Comparison of ENCODE assay signal across 9 cellular contexts in the genomic region with DNA sequence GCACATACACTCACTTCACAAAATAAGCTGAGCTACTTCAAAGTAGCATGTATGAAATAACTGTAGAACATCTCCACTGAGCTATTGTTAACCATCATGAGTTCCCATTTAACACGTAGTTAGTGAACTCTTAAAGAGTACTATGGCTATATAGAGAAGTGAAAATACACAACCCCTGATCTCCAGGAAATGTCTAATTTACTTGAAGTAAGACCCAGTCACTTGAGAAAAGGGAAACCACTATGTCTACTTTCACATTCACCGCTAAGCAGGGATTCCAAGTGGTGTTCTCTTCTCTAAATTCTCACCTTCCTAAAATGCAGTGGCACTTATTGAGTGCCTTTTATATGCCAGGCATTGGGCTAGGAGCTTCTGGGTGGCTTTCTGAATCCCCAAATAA. TPM values are rescaled to one million over a fixed set of nuclear protein-coding genes. Genes with fewer than 3 reads are reported as not detected.
DNase-seq lines count a peak whose midpoint lies in the region; ATAC-seq, FAIRE-seq and TF ChIP-seq lines count a peak whose summit lies in the region.
"Had no signal": no experiment of that assay in that cellular context is flagged by ENCODE, and none has a peak within 500 bp of the region (broad histone marks: within the 10 kb centered on the region; RNA-seq: fewer than 3 reads in every experiment).

No MANE protein-coding gene starts in this region.

- peaks cover 10% of the 10 kb centered on the region for H3K4me1 ChIP-seq in lower lobe of right lung
- no peaks in the 10 kb centered on the region for H3K4me1 ChIP-seq in Peyer's patch
- H3K4me1 ChIP-seq in transverse colon = peaks cover 0 to 11% (median 2%) of the 10 kb centered on the region in 4 donors

- H3K27me3 ChIP-seq in lower lobe of right lung (ENCODE audit: low read depth) (no peaks in the 10 kb centered on the region), Peyer's patch (no peaks in the 10 kb centered on the region), transverse colon (no peaks in the 10 kb centered on the region)

- H3K9me3 Mint-ChIP-seq in IgD-negative memory B cell = no peaks in the 10 kb centered on the region

- peak; percentile 87 for ATAC-seq in GM18517 (IDR thresholded peaks at IDR 0.05; ENCODE audit: unreplicated experiment)
- ATAC-seq in GM21619 (IDR thresholded peaks at IDR 0.05; ENCODE audit: unreplicated experiment) = peak; percentile 86
- peak; percentile 78 for ATAC-seq in lower lobe of right lung
- ATAC-seq: HCT116 had no signal

- intact Hi-C loops in lower lobe of right lung (cut with DNase I) = no loop called here
- intact Hi-C loops in transverse colon (cut with DNase I; ENCODE audit: low total_unique reads) = loop anchor here (10.0 kb wide), 1 partner anchor 122 kb away; no protein-coding TSS in a partner anchor

- in situ Hi-C loops in transverse colon (cut with MboI; ENCODE audit: low pct_ligation_motif_present in 1 of 4, low pct_unique_long_range_greater_than_20kb in 1 of 4, low sequenced_read_pairs in 3 of 4) = loop anchor here in 3 of 4 donors (25.0 kb wide), 4 partner anchors 119 to 444 kb away; partner anchors contain the start of genes EAF1 (in 3 of the 3), METTL6 (in 3 of the 3) and CAPN7 (in 2 of the 3)

- WGBS in transverse colon (ENCODE audit: low coverage in 1 of 2), 2 donors = 46 to 59% methylated on average over 2 of the region's 2 CpGs

- peaks cover 4% of the 10 kb centered on the region for H3K36me3 Mint-ChIP-seq in IgD-negative memory B cell

- peak overlapping the region in 3 of 4 donors; percentile 1 to 91 (median 72) for H3K4me3 Mint-ChIP-seq in IgD-negative memory B cell

- peak overlapping the region; percentile 51 for H3K27ac ChIP-seq in lower lobe of right lung
- peak overlapping the region in 1 of 4 donors; percentile 50 for H3K27ac ChIP-seq in Peyer's patch
- H3K27ac ChIP-seq in transverse colon = peak overlapping the region in 1 of 4 donors; percentile 18

- H3K36me3 ChIP-seq in lower lobe of right lung = peaks cover 20% of the 10 kb centered on the region
- peaks cover 0 to 9% (median 0%) of the 10 kb centered on the region in 3 donors for H3K36me3 ChIP-seq in Peyer's patch
- no peaks in the 10 kb centered on the region for H3K36me3 ChIP-seq in transverse colon

- H3K4me3 ChIP-seq in lower lobe of right lung (no peak overlapping the region), Peyer's patch (no peak overlapping the region), transverse colon (no peak overlapping the region)

- TF ChIP-seq POLR2A in H54 (IDR thresholded peaks at IDR 0.05; ENCODE audit: low read depth, low read length) (no peak), Peyer's patch (IDR thresholded peaks at IDR 0.05) (no peak), transverse colon (IDR thresholded peaks at IDR 0.05) (no peak)

- TF ChIP-seq CTCF in lower lobe of right lung (IDR thresholded peaks at IDR 0.05) (no peak), Peyer's patch (IDR thresholded peaks at IDR 0.05) (no peak), transverse colon (IDR thresholded peaks at IDR 0.05) (no peak)

- no peak for FAIRE-seq in H54 (lab: Jason Lieb, UNC)

- H3K27me3 Mint-ChIP-seq in IgD-negative memory B cell = no peaks in the 10 kb centered on the region

- H3K9me3 ChIP-seq in lower lobe of right lung (no peaks in the 10 kb centered on the region), Peyer's patch (no peaks in the 10 kb centered on the region), transverse colon (no peaks in the 10 kb centered on the region)

- DNase-seq in lower lobe of right lung = no peak
- no peak for DNase-seq in dermis blood vessel endothelial cell
- DNase-seq in H54 (ENCODE audit: insufficient read length, low spot score) = no peak
- DNase-seq in Peyer's patch = no peak
- no peak for DNase-seq in transverse colon

- no peak for TF ChIP-seq EP300 in transverse colon (IDR thresholded peaks at IDR 0.05; ENCODE audit: low read depth)

- H3K27ac Mint-ChIP-seq in IgD-negative memory B cell = peak overlapping the region; percentile 59 to 89 (median 84)

- H3K4me1 Mint-ChIP-seq in IgD-negative memory B cell = peaks cover 20 to 24% (median 22%) of the 10 kb centered on the region in 3 donors

RNA-seq across cellular contexts. Expression of gene COLQ, which starts 35.0 kb away (rescaled TPM):
- not detected for polyA plus RNA-seq in IgD-negative memory B cell
- total RNA-seq in lower lobe of right lung = 2.0 TPM
- total RNA-seq in dermis blood vessel endothelial cell = 1.0 and 1.2 TPM in 2 replicates
- total RNA-seq in Peyer's patch = 10 to 100 TPM in 1 of 4 donors, 1 to 10 TPM in 2, under 1 TPM in 1; 0.53 to 13.2 (median 2.6) TPM
- 1 to 10 TPM in 1 of 4 donors, under 1 TPM in 1, not detected in 2; 0.68 to 1.7 TPM for total RNA-seq in transverse colon

RNA-seq across cellular contexts. Expression of gene HACL1, which starts 44.9 kb away (rescaled TPM):
- polyA plus RNA-seq in IgD-negative memory B cell = 32.0 TPM
- 21.2 TPM for total RNA-seq in lower lobe of right lung
- total RNA-seq in dermis blood vessel endothelial cell = 29.6 and 34.0 TPM in 2 replicates
- total RNA-seq in Peyer's patch = 10 to 100 TPM; 22.5 to 50.1 (median 33.0) TPM
- total RNA-seq in transverse colon = 10 to 100 TPM in 3 of 4 donors, 1 to 10 TPM in 1; 7.5 to 21.3 (median 17.1) TPM

RNA-seq across cellular contexts. Expression of gene BTD, which starts 45.0 kb away (rescaled TPM):
- polyA plus RNA-seq in IgD-negative memory B cell = 13.0 TPM
- total RNA-seq in lower lobe of right lung = 24.2 TPM
- total RNA-seq in dermis blood vessel endothelial cell = 35.4 and 49.2 TPM in 2 replicates
- 10 to 100 TPM in 3 of 4 donors, 1 to 10 TPM in 1; 9.1 to 88.4 (median 59.9) TPM for total RNA-seq in Peyer's patch
- 10 to 100 TPM; 21.3 to 49.6 (median 36.3) TPM for total RNA-seq in transverse colon
